Comparison of ENCODE assay signal across 14 cellular contexts in the genomic region with DNA sequence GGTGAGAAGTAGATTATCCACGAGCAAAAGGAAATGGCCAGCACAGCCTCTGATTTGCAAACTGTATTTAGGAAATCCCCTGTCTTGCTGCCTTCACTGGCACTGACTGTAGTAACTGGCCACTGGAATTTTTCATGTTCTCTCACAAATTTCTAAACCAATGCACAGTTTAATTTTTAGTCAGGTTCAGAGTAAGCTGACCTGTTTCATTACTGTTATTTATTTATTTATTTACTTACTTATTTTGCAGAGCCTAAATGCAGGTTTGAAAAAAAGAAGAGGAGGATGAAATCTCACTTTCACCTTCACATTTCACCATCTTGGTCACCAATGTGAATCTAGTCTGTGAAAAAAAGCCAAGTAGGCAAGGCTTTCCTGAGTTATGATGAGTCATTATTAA.
DNase-seq lines count a peak whose midpoint lies in the region; ATAC-seq, FAIRE-seq and TF ChIP-seq lines count a peak whose summit lies in the region.
"Had no signal": no experiment of that assay in that cellular context is flagged by ENCODE, and none has a peak within 500 bp of the region (broad histone marks: within the 10 kb centered on the region; RNA-seq: fewer than 3 reads in every experiment).

No MANE protein-coding gene starts in this region.

- no peak for TF ChIP-seq CTCF in choroid plexus epithelial cell (conservative IDR thresholded peaks at IDR 0.05; ENCODE audit: low read depth, low read length)

- peak; percentile 82 for ATAC-seq in GM18868 (IDR thresholded peaks at IDR 0.05; ENCODE audit: unreplicated experiment)
- ATAC-seq in GM21717 (IDR thresholded peaks at IDR 0.05; ENCODE audit: unreplicated experiment), result peak; percentile 61
- ATAC-seq in HG03064 (IDR thresholded peaks at IDR 0.05; ENCODE audit: low read depth, unreplicated experiment), result peak; percentile 67
- ATAC-seq: activated T-cell treated with anti-CD3 and anti-CD28 coated beads, Interleukin-2, amount 50 U/mL, for 4 hours had no signal

- H3K4me3 ChIP-seq in choroid plexus epithelial cell (ENCODE audit: low read depth, low read length), result no peak overlapping the region

- peak; percentile 4 for DNase-seq in choroid plexus epithelial cell (ENCODE audit: low read depth)
- DNase-seq in erythroblast (lab: John Stamatoyannopoulos, UW), result no peak
- DNase-seq in C1 segment of cervical spinal cord (lab: John Stamatoyannopoulos, UW), result no peak
- DNase-seq in pons (ENCODE audit: low spot score), result no peak
- DNase-seq in RCC 7860 (ENCODE audit: low spot score), result no peak
- DNase-seq: activated T-cell treated with anti-CD3 and anti-CD28 coated beads, Interleukin-2, amount 50 U/mL, for 4 hours; amygdala; CD4-positive, CD25-positive, alpha-beta regulatory T cell; NCI-H1092; NCI-H69 had no signal

- TF ChIP-seq POLR2A in erythroblast (IDR thresholded peaks at IDR 0.05; ENCODE audit: low read length), result no peak

- FAIRE-seq in RCC 7860 (lab: Jason Lieb, UNC), result no peak
- FAIRE-seq: HTR-8/SVneo had no signal
